In the genomic region with DNA sequence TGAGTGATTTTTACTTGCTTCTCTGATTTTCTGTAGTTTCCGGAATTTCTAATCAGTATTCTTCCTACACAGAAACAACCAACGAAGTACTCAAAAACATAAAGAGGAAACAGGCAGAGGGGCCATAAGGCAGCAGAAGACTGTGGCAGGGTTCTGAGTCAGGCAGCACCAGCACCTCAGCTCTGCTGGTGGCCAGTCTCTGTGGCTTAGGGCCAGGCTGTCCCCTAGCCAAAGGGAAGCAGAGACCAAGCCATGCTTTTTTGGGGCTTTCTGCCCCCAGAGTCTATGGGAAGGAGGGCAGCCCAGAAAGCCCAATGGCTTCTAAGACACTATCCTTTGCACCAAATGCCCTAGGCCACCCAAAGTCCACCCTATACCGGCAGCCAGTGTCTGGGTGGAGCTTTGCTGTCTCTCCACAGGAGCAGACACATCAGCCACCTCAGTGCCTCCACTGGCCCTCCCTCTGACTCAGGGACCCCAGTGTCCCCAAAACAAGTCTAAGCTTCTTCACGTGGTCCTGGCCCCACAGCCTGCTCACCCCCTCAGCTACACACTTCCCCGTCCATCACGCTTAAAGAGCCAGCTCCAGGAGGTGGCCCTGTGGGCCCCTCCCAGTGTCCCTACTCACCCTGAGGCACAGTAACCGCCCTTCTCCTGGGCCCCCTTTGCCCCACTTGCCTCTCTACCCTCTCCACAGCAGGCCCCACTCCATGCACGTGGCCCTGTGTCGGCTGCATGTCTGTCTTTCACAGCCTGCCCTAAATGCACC, we compare ENCODE assay signal across 8 cellular contexts. TPM values are rescaled to one million over a fixed set of nuclear protein-coding genes. Genes with fewer than 3 reads are reported as not detected.
A peak's percentile ranks its signal among the peaks of the same experiment; 100 is the strongest.
DNase-seq lines count a peak whose midpoint lies in the region; ATAC-seq and TF ChIP-seq lines count a peak whose summit lies in the region.

No MANE protein-coding gene starts in this region.

- no peaks in the 10 kb centered on the region for H4K20me1 ChIP-seq in GM23248 (ENCODE audit: insufficient read depth)

- in situ Hi-C loops in GM23248 (cut with MboI) = no loop called here

- TF ChIP-seq CTCF in WTC11 (IDR thresholded peaks at IDR 0.05) = no peak

- H3F3A ChIP-seq in GM23248 (ENCODE audit: insufficient read depth) = peaks cover 26% of the 10 kb centered on the region

- no peaks in the 10 kb centered on the region for H3K27me3 ChIP-seq in GM23248 (replicated peaks; ENCODE audit: insufficient read depth)
- no peaks in the 10 kb centered on the region for H3K27me3 ChIP-seq in right cardiac atrium (ENCODE audit: control insufficient read depth, insufficient read depth)

- H3K36me3 ChIP-seq in GM23248 (ENCODE audit: low read depth) = 0 out of 2 replicates have a peak, but pooled peaks cover 5% of the 10 kb centered on the region

- H3K27me3 Mint-ChIP-seq in WTC11 (ENCODE audit: low read depth) = no peaks in the 10 kb centered on the region

- ATAC-seq in WTC11 (no peak), right cardiac atrium (no peak), GM18861 (IDR thresholded peaks at IDR 0.05; ENCODE audit: unreplicated experiment) (no peak)

- H3K4me3 Mint-ChIP-seq in WTC11 = no peak overlapping the region

- no peak for DNase-seq in GM23248
- no peak for DNase-seq in WTC11 (ENCODE audit: low spot score)
- peak in 1 of 3 donors; percentile 66 for DNase-seq in right cardiac atrium
- no peak for DNase-seq in stimulated activated CD4-positive, alpha-beta T cell treated with anti-CD3 and anti-CD28 coated beads, Interleukin-4, amount 100 ng/mL, for 1 hour
- no peak for DNase-seq in stimulated activated CD4-positive, alpha-beta T cell treated with anti-CD3 and anti-CD28 coated beads, Interleukin-4, amount 100 ng/mL, for 4 hours
- DNase-seq in RPMI8226 = no peak

- H3K9ac ChIP-seq in GM23248 = no peak overlapping the region

- H3K79me2 ChIP-seq in GM23248 (ENCODE audit: insufficient read depth) = peaks cover 91% of the 10 kb centered on the region

- CTCF ChIA-PET in WTC11 (lab: Charles Lee) = interaction anchor here (1.0 to 1.4 kb wide), 4 partner anchors 21 to 72 kb away, joined by 3 read pairs; no protein-coding TSS in a partner anchor

- H2AFZ ChIP-seq in GM23248 = no peak overlapping the region

- H3K4me3 ChIP-seq in GM23248 = no peak overlapping the region
- no peak overlapping the region for H3K4me3 ChIP-seq in right cardiac atrium (ENCODE audit: low read length)
- H3K4me3 ChIP-seq in skin epidermis = no peak overlapping the region

- no peaks in the 10 kb centered on the region for H3K9me2 ChIP-seq in GM23248 (ENCODE audit: insufficient read depth)

- POLR2A ChIA-PET in WTC11 (lab: Charles Lee) = no interaction called here

- H3K4me2 ChIP-seq in GM23248 (ENCODE audit: unreplicated experiment) = peak overlapping the region; percentile 9

- 0 out of 2 replicates have a peak overlapping the region, but pooled peaks have one; percentile 21 for H3K27ac ChIP-seq in GM23248
- H3K27ac ChIP-seq in right cardiac atrium (ENCODE audit: low read length) = peak overlapping the region; percentile 75
- peak overlapping the region in 20 of 21 experiments; percentile 31 to 89 (median 62) for H3K27ac ChIP-seq in skin epidermis

- peak overlapping the region; percentile 72 for H3K27ac Mint-ChIP-seq in WTC11

- H3K4me1 ChIP-seq in GM23248 (ENCODE audit: insufficient read depth) (peaks cover 38% of the 10 kb centered on the region), right cardiac atrium (ENCODE audit: control insufficient read depth, insufficient read depth, low read length) (peaks cover 51% of the 10 kb centered on the region)

- intact Hi-C loops in right cardiac atrium (cut with DNase I) = no loop called here

- WGBS in GM23248 (ENCODE audit: low coverage in 1 of 2, low lambda C conversion rate in 2 of 2, missing lambda C conversion rate in 2 of 2), 2 experiments = 73 to 81% methylated on average over 9 of the region's 9 CpGs
- 63% methylated on average over 9 of the region's 9 CpGs for WGBS in right cardiac atrium

- peaks cover 18% of the 10 kb centered on the region for H3K4me1 Mint-ChIP-seq in WTC11

- no peaks in the 10 kb centered on the region for H3K9me3 Mint-ChIP-seq in WTC11

- H3K9me3 ChIP-seq in GM23248 (ENCODE audit: low read depth) (no peaks in the 10 kb centered on the region), right cardiac atrium (ENCODE audit: control insufficient read depth, low read length) (no peaks in the 10 kb centered on the region)

- H3K36me3 Mint-ChIP-seq in WTC11 = peaks cover 8% of the 10 kb centered on the region; the same call in 1 of the 2 replicates

TF ChIP-seq in WTC11, 78 proteins besides CTCF, POLR2A, EP300 and RAD21 (continues in another document):
- TF ChIP-seq, protein P1, sequence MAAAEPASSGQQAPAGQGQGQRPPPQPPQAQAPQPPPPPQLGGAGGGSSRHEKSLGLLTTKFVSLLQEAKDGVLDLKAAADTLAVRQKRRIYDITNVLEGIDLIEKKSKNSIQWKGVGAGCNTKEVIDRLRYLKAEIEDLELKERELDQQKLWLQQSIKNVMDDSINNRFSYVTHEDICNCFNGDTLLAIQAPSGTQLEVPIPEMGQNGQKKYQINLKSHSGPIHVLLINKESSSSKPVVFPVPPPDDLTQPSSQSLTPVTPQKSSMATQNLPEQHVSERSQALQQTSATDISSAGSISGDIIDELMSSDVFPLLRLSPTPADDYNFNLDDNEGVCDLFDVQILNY (CRISPR knock-in tag; IDR thresholded peaks at IDR 0.05) = no peak
- TF ChIP-seq ZNF219 (CRISPR knock-in tag; IDR thresholded peaks at IDR 0.05; ENCODE audit: borderline replicate concordance) (no peak), IRF2 (CRISPR knock-in tag; IDR thresholded peaks at IDR 0.05; ENCODE audit: borderline replicate concordance, low read depth) (no peak), CREM (CRISPR knock-in tag; IDR thresholded peaks at IDR 0.05) (no peak), MYBL2 (CRISPR knock-in tag; IDR thresholded peaks at IDR 0.05) (no peak), GABPB1 (CRISPR knock-in tag; IDR thresholded peaks at IDR 0.05) (no peak)
- TF ChIP-seq, protein P2, sequence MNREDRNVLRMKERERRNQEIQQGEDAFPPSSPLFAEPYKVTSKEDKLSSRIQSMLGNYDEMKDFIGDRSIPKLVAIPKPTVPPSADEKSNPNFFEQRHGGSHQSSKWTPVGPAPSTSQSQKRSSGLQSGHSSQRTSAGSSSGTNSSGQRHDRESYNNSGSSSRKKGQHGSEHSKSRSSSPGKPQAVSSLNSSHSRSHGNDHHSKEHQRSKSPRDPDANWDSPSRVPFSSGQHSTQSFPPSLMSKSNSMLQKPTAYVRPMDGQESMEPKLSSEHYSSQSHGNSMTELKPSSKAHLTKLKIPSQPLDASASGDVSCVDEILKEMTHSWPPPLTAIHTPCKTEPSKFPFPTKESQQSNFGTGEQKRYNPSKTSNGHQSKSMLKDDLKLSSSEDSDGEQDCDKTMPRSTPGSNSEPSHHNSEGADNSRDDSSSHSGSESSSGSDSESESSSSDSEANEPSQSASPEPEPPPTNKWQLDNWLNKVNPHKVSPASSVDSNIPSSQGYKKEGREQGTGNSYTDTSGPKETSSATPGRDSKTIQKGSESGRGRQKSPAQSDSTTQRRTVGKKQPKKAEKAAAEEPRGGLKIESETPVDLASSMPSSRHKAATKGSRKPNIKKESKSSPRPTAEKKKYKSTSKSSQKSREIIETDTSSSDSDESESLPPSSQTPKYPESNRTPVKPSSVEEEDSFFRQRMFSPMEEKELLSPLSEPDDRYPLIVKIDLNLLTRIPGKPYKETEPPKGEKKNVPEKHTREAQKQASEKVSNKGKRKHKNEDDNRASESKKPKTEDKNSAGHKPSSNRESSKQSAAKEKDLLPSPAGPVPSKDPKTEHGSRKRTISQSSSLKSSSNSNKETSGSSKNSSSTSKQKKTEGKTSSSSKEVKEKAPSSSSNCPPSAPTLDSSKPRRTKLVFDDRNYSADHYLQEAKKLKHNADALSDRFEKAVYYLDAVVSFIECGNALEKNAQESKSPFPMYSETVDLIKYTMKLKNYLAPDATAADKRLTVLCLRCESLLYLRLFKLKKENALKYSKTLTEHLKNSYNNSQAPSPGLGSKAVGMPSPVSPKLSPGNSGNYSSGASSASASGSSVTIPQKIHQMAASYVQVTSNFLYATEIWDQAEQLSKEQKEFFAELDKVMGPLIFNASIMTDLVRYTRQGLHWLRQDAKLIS (CRISPR knock-in tag; IDR thresholded peaks at IDR 0.05; ENCODE audit: borderline replicate concordance) = no peak
- TF ChIP-seq, protein P3, sequence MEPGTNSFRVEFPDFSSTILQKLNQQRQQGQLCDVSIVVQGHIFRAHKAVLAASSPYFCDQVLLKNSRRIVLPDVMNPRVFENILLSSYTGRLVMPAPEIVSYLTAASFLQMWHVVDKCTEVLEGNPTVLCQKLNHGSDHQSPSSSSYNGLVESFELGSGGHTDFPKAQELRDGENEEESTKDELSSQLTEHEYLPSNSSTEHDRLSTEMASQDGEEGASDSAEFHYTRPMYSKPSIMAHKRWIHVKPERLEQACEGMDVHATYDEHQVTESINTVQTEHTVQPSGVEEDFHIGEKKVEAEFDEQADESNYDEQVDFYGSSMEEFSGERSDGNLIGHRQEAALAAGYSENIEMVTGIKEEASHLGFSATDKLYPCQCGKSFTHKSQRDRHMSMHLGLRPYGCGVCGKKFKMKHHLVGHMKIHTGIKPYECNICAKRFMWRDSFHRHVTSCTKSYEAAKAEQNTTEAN (CRISPR knock-in tag; IDR thresholded peaks at IDR 0.05) = no peak

RNA-seq across cellular contexts. Expression of gene CCDC12, which starts 46.2 kb away (rescaled TPM):
- 15.2 and 17.4 TPM in 2 replicates for total RNA-seq in GM23248 (2014; rRNA removed; shearing (Covaris generic))
- polyA plus RNA-seq in GM23248 (2016; fragmentation: Nextera tagmentation; extraction: Ambion mirVana) (42.7 and 43.8 TPM in 2 replicates), right cardiac atrium (58.0 TPM)
- total RNA-seq in WTC11 (2021) (50.3 to 59.1 TPM (median 55.9 TPM) in 3 replicates), right cardiac atrium (10 to 100 TPM; 31.2 to 37.7 (median 34.2) TPM)

RNA-seq across cellular contexts. Expression of gene NBEAL2, which starts 49.1 kb away (rescaled TPM):
- total RNA-seq in GM23248 (2014; rRNA removed; shearing (Covaris generic)) = 2.8 and 4.7 TPM in 2 replicates
- polyA plus RNA-seq in GM23248 (2016; fragmentation: Nextera tagmentation; extraction: Ambion mirVana) (0.94 and 1.2 TPM in 2 replicates), right cardiac atrium (13.7 TPM)
- total RNA-seq in WTC11 (2021) (64.0 to 80.0 TPM (median 64.3 TPM) in 3 replicates), right cardiac atrium (10 to 100 TPM; 15.9 to 20.1 (median 17.3) TPM)

RNA-seq across cellular contexts. Expression of gene PTH1R, which starts 52.8 kb away (rescaled TPM):
- total RNA-seq in GM23248 (2014; rRNA removed; shearing (Covaris generic)) = 1.3 TPM in 1 of 2 replicates, not detected in the other
- polyA plus RNA-seq in GM23248 (2016; fragmentation: Nextera tagmentation; extraction: Ambion mirVana) = 0.37 and 0.60 TPM in 2 replicates
- 4.0 to 12.0 TPM (median 5.6 TPM) in 3 replicates for total RNA-seq in WTC11 (2021)
- total RNA-seq in right cardiac atrium = 10 to 100 TPM in 3 of 4 donors, 1 to 10 TPM in 1; 9.3 to 15.6 (median 12.6) TPM
- 18.5 TPM for polyA plus RNA-seq in right cardiac atrium

Comparison
In these comparisons a context has a peak if more than half of its experiments do, and no peak if none do; other contexts are left out.
1. H3K27ac ChIP-seq: peak in every context shown above with its lines; median percentile 75 in right cardiac atrium; 62 in skin epidermis; 21 in GM23248.